In the genomic region with DNA sequence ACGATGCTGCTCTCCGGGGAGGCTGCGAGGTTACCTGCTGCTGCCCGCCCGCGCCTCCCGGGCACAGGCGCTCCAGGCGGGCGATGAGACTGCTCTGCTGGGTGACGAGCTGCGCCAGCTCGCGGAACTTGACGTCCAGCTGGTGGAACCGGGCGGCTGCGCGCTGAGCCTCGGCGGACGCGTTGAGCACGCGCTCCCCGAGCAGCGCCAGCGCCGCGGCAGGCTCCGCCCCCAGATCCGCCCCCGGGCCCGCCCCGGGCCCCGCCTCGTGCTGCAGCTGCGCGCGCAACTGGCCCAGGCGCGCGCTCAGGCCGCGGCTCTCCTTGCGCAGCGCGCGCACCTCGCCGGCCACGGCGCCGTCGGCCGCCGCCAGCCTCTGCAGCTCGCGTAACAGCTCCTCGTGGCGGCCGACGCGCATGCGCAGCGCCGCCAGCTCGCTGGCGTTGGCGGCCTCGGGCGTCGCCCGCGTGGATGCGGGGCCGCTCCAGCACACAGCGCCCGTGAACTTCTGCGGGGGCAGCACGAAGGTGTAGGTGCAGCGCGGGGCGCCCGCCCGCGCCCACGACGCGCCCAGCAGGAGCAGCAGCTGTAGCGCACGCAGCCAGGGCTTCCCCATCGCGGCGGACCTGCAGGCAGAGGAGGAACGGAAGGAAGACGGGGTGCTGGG, we compare ENCODE assay signal across 8 cellular contexts. TPM values are rescaled to one million over a fixed set of nuclear protein-coding genes. Genes with fewer than 3 reads are reported as not detected.
DNase-seq lines count a peak whose midpoint lies in the region; ATAC-seq, FAIRE-seq and TF ChIP-seq lines count a peak whose summit lies in the region.

No MANE protein-coding gene starts in this region.

- H3K36me3 Mint-ChIP-seq in activated B cell treated with CpG ODN at 0.5 μM for 24 hours (ENCODE audit: low read depth): peaks cover 23% of the 10 kb centered on the region
- peaks cover 31% of the 10 kb centered on the region for H3K36me3 Mint-ChIP-seq in central memory CD8-positive, alpha-beta T cell (ENCODE audit: insufficient read depth)

- TF ChIP-seq CTCF in activated B cell treated with CpG ODN at 0.5 μM for 24 hours (IDR thresholded peaks at IDR 0.05) (no peak), kidney (IDR thresholded peaks at IDR 0.05; ENCODE audit: borderline replicate concordance, extremely low read depth, insufficient read depth) (no peak)

- ATAC-seq in GM18868 (IDR thresholded peaks at IDR 0.05; ENCODE audit: unreplicated experiment) (peak; percentile 82), HG03108 (IDR thresholded peaks at IDR 0.05; ENCODE audit: unreplicated experiment) (peak; percentile 58), activated B cell treated with CpG ODN at 0.5 μM for 24 hours (ENCODE audit: low read depth) (peak; percentile 87)
- ATAC-seq in central memory CD8-positive, alpha-beta T cell (replicated peaks; ENCODE audit: extremely low read depth, poor library complexity, severe bottlenecking): peak; percentile 87

- H3K27ac Mint-ChIP-seq in activated B cell treated with CpG ODN at 0.5 μM for 24 hours: peak overlapping the region; percentile 59
- peak overlapping the region; percentile 73 for H3K27ac Mint-ChIP-seq in central memory CD8-positive, alpha-beta T cell (ENCODE audit: low read depth)

- no peaks in the 10 kb centered on the region for H3K27me3 ChIP-seq in ACC112 (ENCODE audit: insufficient read depth, low read length)

- POLR2A ChIA-PET in activated B cell treated with CpG ODN at 0.5 μM for 24 hours (lab: Charles Lee): interaction anchor here (0.5 to 11.0 kb wide), 13 partner anchors 10 to 336 kb away, joined by 3 to 297 read pairs (median 6); a partner anchor contains a TSS

- H3K4me3 ChIP-seq in ACC112 (ENCODE audit: low read depth, low read length) (peak overlapping the region; percentile 87), kidney (ENCODE audit: low read length in 2 of 2) (peak overlapping the region; percentile 50 to 63)

- intact Hi-C loops in activated B cell treated with CpG ODN at 0.5 μM for 24 hours (cut with micrococcal nuclease) (loop anchor here (1.0 kb wide), 3 partner anchors 10 to 24 kb away; a partner anchor contains a TSS), kidney (cut with DNase I) (no loop called here)

- H3K4me1 Mint-ChIP-seq in activated B cell treated with CpG ODN at 0.5 μM for 24 hours: peaks cover 50% of the 10 kb centered on the region
- H3K4me1 Mint-ChIP-seq in central memory CD8-positive, alpha-beta T cell: peaks cover 32% of the 10 kb centered on the region

- H3K27ac ChIP-seq in ACC112 (ENCODE audit: low read depth, low read length) (no peak overlapping the region), kidney (ENCODE audit: low read depth in 2 of 2, low read length in 2 of 2) (peak overlapping the region in 1 of 2 donors; percentile 65)

- H3K36me3 ChIP-seq in ACC112 (ENCODE audit: insufficient read depth, low read length) (peaks cover 19% of the 10 kb centered on the region; the same call in 1 of the 2 replicates), kidney (ENCODE audit: control insufficient read depth in 1 of 2, insufficient read depth in 2 of 2, low read length in 2 of 2) (no peaks in the 10 kb centered on the region)

- H3K9me3 Mint-ChIP-seq in activated B cell treated with CpG ODN at 0.5 μM for 24 hours: no peaks in the 10 kb centered on the region
- H3K9me3 Mint-ChIP-seq in central memory CD8-positive, alpha-beta T cell: no peaks in the 10 kb centered on the region

- H3K4me1 ChIP-seq in ACC112 (ENCODE audit: control insufficient read depth, insufficient read depth, low read length, unreplicated experiment) (no peaks in the 10 kb centered on the region), kidney (ENCODE audit: control insufficient read depth in 1 of 2, insufficient read depth in 1 of 2, low read depth in 1 of 2, low read length in 2 of 2) (peaks cover 5 to 6% of the 10 kb centered on the region in 2 donors)

- CTCF ChIA-PET in activated B cell treated with CpG ODN at 0.5 μM for 24 hours (lab: Charles Lee): interaction anchor here (0.7 to 5.5 kb wide), 6 partner anchors 9 to 165 kb away, joined by 3 to 41 read pairs (median 4); a partner anchor contains a TSS

- peak; percentile 96 for DNase-seq in NCI-H2196 (lab: John Stamatoyannopoulos, UW; ENCODE audit: unreplicated experiment)
- DNase-seq in activated B cell treated with CpG ODN at 0.5 μM for 24 hours: peak; percentile 97
- peak; percentile 85 for DNase-seq in central memory CD8-positive, alpha-beta T cell (ENCODE audit: low spot score in 2 of 2)
- DNase-seq in kidney: peak; percentile 97
- DNase-seq in stimulated activated CD4-positive, alpha-beta T cell treated with anti-CD3 and anti-CD28 coated beads, Interleukin-15, amount 100 ng/mL, for 48 hours (ENCODE audit: low read depth in 2 of 2): peak; percentile 77 to 85

- H2AFZ ChIP-seq in ACC112 (ENCODE audit: low read length, unreplicated experiment): no peak overlapping the region

- peak overlapping the region; percentile 10 to 26 for H3K9ac ChIP-seq in kidney (ENCODE audit: low read length in 2 of 2)

- no peaks in the 10 kb centered on the region for H3K79me2 ChIP-seq in ACC112 (ENCODE audit: control insufficient read depth, insufficient read depth, low read length, unreplicated experiment)

- H3K27me3 Mint-ChIP-seq in activated B cell treated with CpG ODN at 0.5 μM for 24 hours: no peaks in the 10 kb centered on the region
- H3K27me3 Mint-ChIP-seq in central memory CD8-positive, alpha-beta T cell: no peaks in the 10 kb centered on the region

- peak overlapping the region; percentile 32 for H3K4me3 Mint-ChIP-seq in activated B cell treated with CpG ODN at 0.5 μM for 24 hours
- H3K4me3 Mint-ChIP-seq in central memory CD8-positive, alpha-beta T cell: peak overlapping the region; percentile 46

- H3K9me3 ChIP-seq in kidney (ENCODE audit: control insufficient read depth in 1 of 2, low read length in 2 of 2): no peaks in the 10 kb centered on the region

- FAIRE-seq in kidney (lab: Jason Lieb, UNC): no peak

RNA-seq across cellular contexts. Expression of a gene that starts 6.4 kb away (rescaled TPM):
- total RNA-seq in activated B cell treated with CpG ODN at 0.5 μM for 24 hours (16.4 and 18.4 TPM in 2 replicates), kidney (0.35 TPM)
- 0.37 TPM for polyA plus RNA-seq in kidney (ENCODE audit: insufficient read depth, low read depth, low replicate concordance)

RNA-seq across cellular contexts. Expression of a gene that starts 10.0 kb away (rescaled TPM):
- total RNA-seq in activated B cell treated with CpG ODN at 0.5 μM for 24 hours (61.3 and 61.4 TPM in 2 replicates), kidney (42.5 TPM)
- 36.4 TPM for polyA plus RNA-seq in kidney (ENCODE audit: insufficient read depth, low read depth, low replicate concordance)

RNA-seq across cellular contexts. Expression of a gene that starts 10.1 kb away (rescaled TPM):
- total RNA-seq in activated B cell treated with CpG ODN at 0.5 μM for 24 hours (107 and 119 TPM in 2 replicates), kidney (43.2 TPM)
- 25.2 TPM for polyA plus RNA-seq in kidney (ENCODE audit: insufficient read depth, low read depth, low replicate concordance)

RNA-seq across cellular contexts. Expression of a gene that starts 15.4 kb away (rescaled TPM):
- 33.1 and 42.6 TPM in 2 replicates for total RNA-seq in activated B cell treated with CpG ODN at 0.5 μM for 24 hours
- 17.3 TPM for total RNA-seq in kidney
- 3.7 TPM for polyA plus RNA-seq in kidney (ENCODE audit: insufficient read depth, low read depth, low replicate concordance)

RNA-seq across cellular contexts. Expression of a gene that starts 23.6 kb away (rescaled TPM):
- total RNA-seq in activated B cell treated with CpG ODN at 0.5 μM for 24 hours (332 and 371 TPM in 2 replicates), kidney (172 TPM)
- polyA plus RNA-seq in kidney (ENCODE audit: insufficient read depth, low read depth, low replicate concordance): 212 TPM

Comparison
In these comparisons a context has a peak if more than half of its experiments do, and no peak if none do; other contexts are left out.
1. RNA of a gene that starts 6.4 kb away (total RNA-seq): 16.4 to 18.4 TPM in activated B cell treated with CpG ODN at 0.5 μM for 24 hours; 0.35 TPM in kidney (single experiment); every median in the first group is over 10 times any median in the second.
2. Peak in every context shown above with its lines, with median percentiles within 50 percentile points of each other: ATAC-seq and DNase-seq.